In genomic region chr3:13461169-13462124, GRCh38 we compare ENCODE assay signal across 1 cellular context.
A peak's percentile ranks its signal among the peaks of the same experiment; 100 is the strongest.
TF ChIP-seq lines count a peak whose summit lies in the region.

No MANE protein-coding gene starts in this region.

TF ChIP-seq in WTC11, 78 proteins besides CTCF, POLR2A, EP300 and RAD21 (continued from another document and continues in another):
- no peak for TF ChIP-seq ATF6 (CRISPR knock-in tag; IDR thresholded peaks at IDR 0.05)
- TF ChIP-seq ZNF671 (CRISPR knock-in tag; IDR thresholded peaks at IDR 0.05) = no peak
- no peak for TF ChIP-seq ATF2 (CRISPR knock-in tag; IDR thresholded peaks at IDR 0.05; ENCODE audit: borderline replicate concordance, low read depth)
- peak; percentile 70 for TF ChIP-seq SP1 (CRISPR knock-in tag; conservative IDR thresholded peaks at IDR 0.05)
- no peak for TF ChIP-seq ATF1 (CRISPR knock-in tag; IDR thresholded peaks at IDR 0.05)
- peak; percentile 79; the same call in 1 of the 2 replicates for TF ChIP-seq FOXP1 (CRISPR knock-in tag; IDR thresholded peaks at IDR 0.05; ENCODE audit: borderline replicate concordance)
- no peak for TF ChIP-seq MLX (CRISPR knock-in tag; IDR thresholded peaks at IDR 0.05)
- TF ChIP-seq HMGXB4 (CRISPR knock-in tag; IDR thresholded peaks at IDR 0.05) = peak; percentile 63; the same call in 1 of the 2 replicates
- TF ChIP-seq SMAD3 (CRISPR knock-in tag; IDR thresholded peaks at IDR 0.05; ENCODE audit: borderline replicate concordance) = peak; percentile 87; the same call in 1 of the 2 replicates
- 0 out of 2 replicates have a peak, but pooled peaks have one; percentile 67 for TF ChIP-seq MYBL2 (CRISPR knock-in tag; IDR thresholded peaks at IDR 0.05)
- no peak for TF ChIP-seq NFYB (CRISPR knock-in tag; conservative IDR thresholded peaks at IDR 0.05; ENCODE audit: low read depth)
- no peak for TF ChIP-seq NFATC4 (CRISPR knock-in tag; IDR thresholded peaks at IDR 0.05)
- no peak for TF ChIP-seq HMGA2 (CRISPR knock-in tag; IDR thresholded peaks at IDR 0.05)
- TF ChIP-seq GRHL2 (CRISPR knock-in tag; IDR thresholded peaks at IDR 0.05; ENCODE audit: insufficient replicate concordance, severe bottlenecking) = no peak
- TF ChIP-seq ZNF396 (CRISPR knock-in tag; IDR thresholded peaks at IDR 0.05; ENCODE audit: borderline replicate concordance) = no peak
- TF ChIP-seq ATF3 (CRISPR knock-in tag; conservative IDR thresholded peaks at IDR 0.05) = no peak
- TF ChIP-seq PREB (CRISPR knock-in tag; IDR thresholded peaks at IDR 0.05; ENCODE audit: borderline replicate concordance) = no peak
- no peak for TF ChIP-seq CBFB (CRISPR knock-in tag; IDR thresholded peaks at IDR 0.05; ENCODE audit: low read depth)
- no peak for TF ChIP-seq STAT6 (CRISPR knock-in tag; conservative IDR thresholded peaks at IDR 0.05; ENCODE audit: low read depth)
- no peak for TF ChIP-seq RORB (CRISPR knock-in tag; IDR thresholded peaks at IDR 0.05)
- peak; percentile 77; the same call in 1 of the 2 replicates for TF ChIP-seq ETV6 (CRISPR knock-in tag; IDR thresholded peaks at IDR 0.05)
- peak; percentile 42; the same call in 1 of the 2 replicates for TF ChIP-seq ZBTB43 (CRISPR knock-in tag; IDR thresholded peaks at IDR 0.05)
- TF ChIP-seq E2F5 (CRISPR knock-in tag; IDR thresholded peaks at IDR 0.05) = peak; percentile 73; the same call in 1 of the 2 replicates
- no peak for TF ChIP-seq AR (CRISPR knock-in tag; IDR thresholded peaks at IDR 0.05)
- no peak for TF ChIP-seq NR3C1 (CRISPR knock-in tag; conservative IDR thresholded peaks at IDR 0.05; ENCODE audit: low read depth)
- peak; percentile 85; the same call in 1 of the 2 replicates for TF ChIP-seq NFE2L1 (CRISPR knock-in tag; IDR thresholded peaks at IDR 0.05)
- TF ChIP-seq ZNF512 (CRISPR knock-in tag; IDR thresholded peaks at IDR 0.05; ENCODE audit: borderline replicate concordance) = no peak
- no peak for TF ChIP-seq ZSCAN18 (CRISPR knock-in tag; IDR thresholded peaks at IDR 0.05)
- TF ChIP-seq ZNF232 (CRISPR knock-in tag; IDR thresholded peaks at IDR 0.05) = peak; percentile 81
- TF ChIP-seq JAZF1 (CRISPR knock-in tag; IDR thresholded peaks at IDR 0.05) = no peak
- TF ChIP-seq ERG (CRISPR knock-in tag; IDR thresholded peaks at IDR 0.05) = no peak; the same call in 1 of the 2 replicates
- TF ChIP-seq TEAD4 (CRISPR knock-in tag; IDR thresholded peaks at IDR 0.05) = no peak
- no peak for TF ChIP-seq EMX1 (CRISPR knock-in tag; IDR thresholded peaks at IDR 0.05)
- no peak for TF ChIP-seq OVOL2 (CRISPR knock-in tag; IDR thresholded peaks at IDR 0.05; ENCODE audit: borderline replicate concordance)
- TF ChIP-seq E2F4 (CRISPR knock-in tag; IDR thresholded peaks at IDR 0.05; ENCODE audit: borderline replicate concordance, low read depth) = no peak
